ENCODE assay signal across 1 cellular context in genomic region chr2:2324119-2324518, GRCh38.
TF ChIP-seq lines count a peak whose summit lies in the region.

No MANE protein-coding gene starts in this region.

TF ChIP-seq in H1, 55 proteins besides CTCF, POLR2A, EP300 and RAD21:
- TF ChIP-seq BCL11A (IDR thresholded peaks at IDR 0.05; ENCODE audit: low read depth in 2 of 2, low read length in 2 of 2) (no peak), TAF7 (optimal IDR thresholded peaks at IDR 0.05; ENCODE audit: borderline replicate concordance, low read depth, low read length) (no peak), JUND (IDR thresholded peaks at IDR 0.05; ENCODE audit: low read length) (no peak), CBX8 (IDR thresholded peaks at IDR 0.05; ENCODE audit: borderline replicate concordance, low read depth, low read length) (no peak), GTF2F1 (IDR thresholded peaks at IDR 0.05; ENCODE audit: borderline replicate concordance, low read depth, low read length) (no peak), SP2 (IDR thresholded peaks at IDR 0.05; ENCODE audit: low read length) (no peak), MAFK (IDR thresholded peaks at IDR 0.05; ENCODE audit: low read depth, low read length) (no peak), CHD2 (IDR thresholded peaks at IDR 0.05; ENCODE audit: low read length) (no peak), CEBPB (IDR thresholded peaks at IDR 0.05; ENCODE audit: low read depth, low read length) (no peak)
